Comparison of ENCODE assay signal across 8 cellular contexts in genomic region chr19:29714953-29715694, GRCh38. TPM values are rescaled to one million over a fixed set of nuclear protein-coding genes. Genes with fewer than 3 reads are reported as not detected.
DNase-seq lines count a peak whose midpoint lies in the region; ATAC-seq and TF ChIP-seq lines count a peak whose summit lies in the region.

TSS of gene C19orf12 (minus strand) at chr19:29715261. CDS start at chr19:29708413, 6,848 bp downstream.

- peak; percentile 58 for ATAC-seq in GM21576 (IDR thresholded peaks at IDR 0.05; ENCODE audit: unreplicated experiment)

- 2% methylated on average over 27 of the region's 72 CpGs for WGBS in hepatocyte (ENCODE audit: low lambda C conversion rate, missing lambda C conversion rate)

- no peaks in the 10 kb centered on the region for H3K9me3 ChIP-seq in ascending aorta
- H3K9me3 ChIP-seq in hepatocyte (ENCODE audit: low read depth), result no peaks in the 10 kb centered on the region

- no peaks in the 10 kb centered on the region for H3K27me3 Mint-ChIP-seq in T-helper 1 cell treated with Interleukin-12 subunit alpha and Interleukin-12 subunit beta and Interleukin-4 antibody, amounts not matched to agents 30 μg/mL and 1 μg/mL, for 36 hours (ENCODE audit: low read depth)

- H3K27ac Mint-ChIP-seq in T-helper 1 cell treated with Interleukin-12 subunit alpha and Interleukin-12 subunit beta and Interleukin-4 antibody, amounts not matched to agents 30 μg/mL and 1 μg/mL, for 36 hours, result peak within 1 kb of the TSS; percentile 99

- peak within 1 kb of the TSS; percentile 99 for H3K4me3 Mint-ChIP-seq in T-helper 1 cell treated with Interleukin-12 subunit alpha and Interleukin-12 subunit beta and Interleukin-4 antibody, amounts not matched to agents 30 μg/mL and 1 μg/mL, for 36 hours

- no peaks in the 10 kb centered on the region for H4K20me1 ChIP-seq in hepatocyte (ENCODE audit: insufficient read depth, poor library complexity, severe bottlenecking)

- TF ChIP-seq CTCF in ascending aorta (IDR thresholded peaks at IDR 0.05) (no peak), hepatocyte (IDR thresholded peaks at IDR 0.05; ENCODE audit: poor library complexity) (no peak)

- peak within 1 kb of the TSS; percentile 94 for H3K4me2 ChIP-seq in hepatocyte

- no peaks in the 10 kb centered on the region for H3K9me3 Mint-ChIP-seq in T-helper 1 cell treated with Interleukin-12 subunit alpha and Interleukin-12 subunit beta and Interleukin-4 antibody, amounts not matched to agents 30 μg/mL and 1 μg/mL, for 36 hours

- H3K9me2 ChIP-seq in hepatocyte (replicated peaks; ENCODE audit: insufficient read depth), result no peaks in the 10 kb centered on the region

- H3K4me3 ChIP-seq in Jurkat, Clone E6-1 (ENCODE audit: low read length), result peak within 1 kb of the TSS; percentile 87
- peak within 1 kb of the TSS; percentile 91 to 97 for H3K4me3 ChIP-seq in ascending aorta
- H3K4me3 ChIP-seq in hepatocyte, result peak within 1 kb of the TSS; percentile 71
- H3K4me3 ChIP-seq in rectal smooth muscle tissue (ENCODE audit: low read length), result peak within 1 kb of the TSS; percentile 93

- peaks cover 56% of the 10 kb centered on the region for H3K79me2 ChIP-seq in hepatocyte

- peak within 1 kb of the TSS; percentile 80 for H2AFZ ChIP-seq in hepatocyte

- peaks cover 43% of the 10 kb centered on the region for H3K4me1 Mint-ChIP-seq in T-helper 1 cell treated with Interleukin-12 subunit alpha and Interleukin-12 subunit beta and Interleukin-4 antibody, amounts not matched to agents 30 μg/mL and 1 μg/mL, for 36 hours (ENCODE audit: low read depth)

- DNase-seq in G401 (ENCODE audit: low spot score) (peak; percentile 53), ascending aorta (ENCODE audit: low spot score in 2 of 2) (peak in 1 of 2 donors; percentile 70), hepatocyte (ENCODE audit: low spot score) (peak; percentile 88), cortex of kidney (lab: John Stamatoyannopoulos, UW) (no peak)
- peak; percentile 25 for DNase-seq in Jurkat, Clone E6-1 (ENCODE audit: low read depth, low spot score)

- no peaks in the 10 kb centered on the region for H3K36me3 ChIP-seq in ascending aorta
- H3K36me3 ChIP-seq in hepatocyte (replicated peaks; ENCODE audit: insufficient read depth, low read depth), result no peaks in the 10 kb centered on the region
- H3K36me3 ChIP-seq in rectal smooth muscle tissue (ENCODE audit: control insufficient read depth, insufficient read depth, low read length), result peaks cover 2% of the 10 kb centered on the region

- peaks cover 9 to 28% of the 10 kb centered on the region in 2 donors for H3K4me1 ChIP-seq in ascending aorta
- H3K4me1 ChIP-seq in hepatocyte (ENCODE audit: insufficient read depth), result peaks cover 20% of the 10 kb centered on the region
- H3K4me1 ChIP-seq in rectal smooth muscle tissue (ENCODE audit: control insufficient read depth, insufficient read depth, low read length), result peaks cover 10% of the 10 kb centered on the region

- peak within 1 kb of the TSS; percentile 81 to 95 for H3K27ac ChIP-seq in ascending aorta
- peak within 1 kb of the TSS; percentile 95 for H3K27ac ChIP-seq in hepatocyte
- H3K27ac ChIP-seq in rectal smooth muscle tissue (ENCODE audit: low read depth, low read length), result peak within 1 kb of the TSS; percentile 97

- H3K9ac ChIP-seq in rectal smooth muscle tissue (ENCODE audit: low read length), result peak within 1 kb of the TSS; percentile 90

- intact Hi-C loops in ascending aorta (cut with DNase I), result loop anchor here (1.0 to 10.0 kb wide), 4 partner anchors 49 to 230 kb away; partner anchors contain the start of genes CCNE1, POP4 and URI1

- in situ Hi-C loops in G401 (cut with HindIII; ENCODE audit: low sequenced_read_pairs), result no loop called here

- H3K27me3 ChIP-seq in ascending aorta, result no peaks in the 10 kb centered on the region
- H3K27me3 ChIP-seq in hepatocyte, result no peaks in the 10 kb centered on the region
- no peaks in the 10 kb centered on the region for H3K27me3 ChIP-seq in rectal smooth muscle tissue (ENCODE audit: control insufficient read depth, insufficient read depth, low read length)

- H3K36me3 Mint-ChIP-seq in T-helper 1 cell treated with Interleukin-12 subunit alpha and Interleukin-12 subunit beta and Interleukin-4 antibody, amounts not matched to agents 30 μg/mL and 1 μg/mL, for 36 hours (ENCODE audit: low read depth), result peaks cover 19% of the 10 kb centered on the region

RNA-seq across cellular contexts. Expression of gene C19orf12, which starts in this region (rescaled TPM):
- total RNA-seq in G401 (2014; rRNA removed; shearing (Covaris generic)), result 29.9 and 32.0 TPM in 2 replicates
- 16.8 TPM for polyA plus RNA-seq in Jurkat, Clone E6-1 (2012; ENCODE audit: insufficient read depth, insufficient read length)
- 37.8 TPM for total RNA-seq in ascending aorta
- 52.1 and 57.2 TPM in 2 replicates for total RNA-seq in hepatocyte
- polyA plus RNA-seq in hepatocyte, result 39.5 and 41.5 TPM in 2 replicates
